Comparison of ENCODE assay signal across 1 cellular context in genomic region chr1:156471496-156472490, GRCh38.
TF ChIP-seq lines count a peak whose summit lies in the region.

No MANE protein-coding gene starts in this region.

TF ChIP-seq in HepG2, 621 proteins besides CTCF, POLR2A, EP300 and RAD21 (continued from another document and continues in another):
- TF ChIP-seq NFRKB (IDR thresholded peaks at IDR 0.05) (no peak), ZSCAN22 (CRISPR knock-in tag; IDR thresholded peaks at IDR 0.05) (0 out of 2 replicates have a peak, but pooled peaks have one; percentile 52), FOXM1 (CRISPR knock-in tag; IDR thresholded peaks at IDR 0.05) (no peak), CCAR2 (optimal IDR thresholded peaks at IDR 0.05; ENCODE audit: low read depth, low read length) (peak; percentile 31), BRCA1 (CRISPR knock-in tag; IDR thresholded peaks at IDR 0.05) (peak; percentile 90; the same call in 1 of the 2 replicates), EED (CRISPR knock-in tag; IDR thresholded peaks at IDR 0.05) (no peak), MYPOP (CRISPR knock-in tag; IDR thresholded peaks at IDR 0.05) (peak; percentile 87), E2F5 (CRISPR knock-in tag; conservative IDR thresholded peaks at IDR 0.05) (no peak), ZFYVE20 (CRISPR knock-in tag; IDR thresholded peaks at IDR 0.05; ENCODE audit: borderline replicate concordance, low read depth) (no peak), ZNF101 (CRISPR knock-in tag; IDR thresholded peaks at IDR 0.05; ENCODE audit: borderline replicate concordance, low read depth) (peak; percentile 89; the same call in 1 of the 2 replicates), ZNF30 (CRISPR knock-in tag; IDR thresholded peaks at IDR 0.05) (no peak), ZSCAN29 (CRISPR knock-in tag; conservative IDR thresholded peaks at IDR 0.05) (peak; percentile 96), THAP7 (CRISPR knock-in tag; IDR thresholded peaks at IDR 0.05) (no peak), POLR2AphosphoS2 (IDR thresholded peaks at IDR 0.05; ENCODE audit: low read depth, low read length) (no peak), TEAD3 (CRISPR knock-in tag; optimal IDR thresholded peaks at IDR 0.05; ENCODE audit: borderline replicate concordance) (peak; percentile 93), ZNF782 (CRISPR knock-in tag; IDR thresholded peaks at IDR 0.05; ENCODE audit: borderline replicate concordance) (peak; percentile 58; the same call in 1 of the 2 replicates), RAD51 (IDR thresholded peaks at IDR 0.05; ENCODE audit: borderline replicate concordance) (no peak), ZNF816 (CRISPR knock-in tag; IDR thresholded peaks at IDR 0.05; ENCODE audit: borderline replicate concordance) (peak; percentile 65; the same call in 1 of the 2 replicates), BHLHE40 (IDR thresholded peaks at IDR 0.05; ENCODE audit: low read length) (peak; percentile 83), KIAA2018 (CRISPR knock-in tag; IDR thresholded peaks at IDR 0.05; ENCODE audit: borderline replicate concordance) (no peak), DZIP1 (CRISPR knock-in tag; IDR thresholded peaks at IDR 0.05) (peak; percentile 69; the same call in 1 of the 2 replicates), ZMYM3 (CRISPR knock-in tag; IDR thresholded peaks at IDR 0.05) (peak; percentile 98), HIC2 (CRISPR knock-in tag; IDR thresholded peaks at IDR 0.05; ENCODE audit: low read depth) (peak; percentile 85), ZFP41 (CRISPR knock-in tag; IDR thresholded peaks at IDR 0.05; ENCODE audit: borderline replicate concordance) (no peak), HINFP (CRISPR knock-in tag; IDR thresholded peaks at IDR 0.05; ENCODE audit: low read depth) (peak; percentile 85), FOXC1 (CRISPR knock-in tag; IDR thresholded peaks at IDR 0.05; ENCODE audit: borderline replicate concordance) (peak; percentile 95), ZNF839 (CRISPR knock-in tag; IDR thresholded peaks at IDR 0.05; ENCODE audit: borderline replicate concordance) (no peak), CBX5 (CRISPR knock-in tag; IDR thresholded peaks at IDR 0.05; ENCODE audit: borderline replicate concordance) (peak; percentile 92; the same call in 1 of the 2 replicates), REPIN1 (CRISPR knock-in tag; IDR thresholded peaks at IDR 0.05; ENCODE audit: borderline replicate concordance, low read depth) (peak; percentile 85), HBP1 (CRISPR knock-in tag; IDR thresholded peaks at IDR 0.05; ENCODE audit: low read depth) (no peak), ZNF546 (CRISPR knock-in tag; conservative IDR thresholded peaks at IDR 0.05) (peak; percentile 40; the same call in 1 of the 2 replicates), DPF2 (CRISPR knock-in tag; IDR thresholded peaks at IDR 0.05; ENCODE audit: borderline replicate concordance, low read depth) (peak; percentile 99), MXI1 (IDR thresholded peaks at IDR 0.05; ENCODE audit: borderline replicate concordance, low read depth, low read length) (peak; percentile 85; the same call in 1 of the 3 replicates), RARA (CRISPR knock-in tag; IDR thresholded peaks at IDR 0.05) (peak; percentile 99), CENPX (CRISPR knock-in tag; IDR thresholded peaks at IDR 0.05) (no peak), POLR2G (IDR thresholded peaks at IDR 0.05; ENCODE audit: low read depth, low read length) (no peak), ZMYM2 (CRISPR knock-in tag; IDR thresholded peaks at IDR 0.05) (peak; percentile 93), PPARG (CRISPR knock-in tag; conservative IDR thresholded peaks at IDR 0.05) (peak; percentile 90; the same call in 1 of the 2 replicates), ZNF780A (CRISPR knock-in tag; IDR thresholded peaks at IDR 0.05) (no peak; the same call in 1 of the 2 replicates), DMAP1 (CRISPR knock-in tag; IDR thresholded peaks at IDR 0.05) (peak; percentile 75), SP140L (CRISPR knock-in tag; IDR thresholded peaks at IDR 0.05; ENCODE audit: borderline replicate concordance) (no peak), RELA (CRISPR knock-in tag; IDR thresholded peaks at IDR 0.05) (no peak), FOXP4 (CRISPR knock-in tag; IDR thresholded peaks at IDR 0.05) (peak; percentile 100)
